8 cellular contexts compared by ENCODE assay signal in genomic region chr13:24228852-24229458, GRCh38.
DNase-seq lines count a peak whose midpoint lies in the region; ATAC-seq and TF ChIP-seq lines count a peak whose summit lies in the region.

No MANE protein-coding gene starts in this region.

- H3K27me3 ChIP-seq in endodermal cell (ENCODE audit: control insufficient read depth, insufficient read depth, low read length, poor library complexity, severe bottlenecking) = no peaks in the 10 kb centered on the region

- TF ChIP-seq CTCF in endodermal cell (conservative IDR thresholded peaks at IDR 0.05) = peak; percentile 96

- WGBS in endodermal cell (ENCODE audit: insufficient coverage in 1 of 2, insufficient read length in 1 of 2), 2 experiments = 51% methylated on average over 4 of the region's 4 CpGs; no CpG with 5 or more reads in 1 of the 2 experiments

- H3K4me1 Mint-ChIP-seq in T-cell = peaks cover 16 to 47% (median 35%) of the 10 kb centered on the region in 3 donors
- H3K4me1 Mint-ChIP-seq in endodermal cell = peaks cover 15% of the 10 kb centered on the region

- H3K9me3 ChIP-seq in endodermal cell (ENCODE audit: control insufficient read depth, low read length) = no peaks in the 10 kb centered on the region

- H3K4me3 ChIP-seq in endodermal cell (ENCODE audit: low read length) = no peak overlapping the region

- POLR2A ChIA-PET in T-cell (lab: Charles Lee) = interaction anchor here in 1 of 2 donors (0.5 to 1.3 kb wide), 3 partner anchors 25 to 74 kb away, joined by 3 read pairs; no protein-coding TSS in a partner anchor

- peak; percentile 49 for DNase-seq in stimulated activated CD4-positive, alpha-beta T cell treated with anti-CD3 and anti-CD28 coated beads, Interleukin-4, amount 100 ng/mL, for 24 hours
- DNase-seq in stimulated activated CD4-positive, alpha-beta T cell treated with anti-CD3 and anti-CD28 coated beads, Interleukin-1b, Interleukin-23, amount 100 ng/mL, for 48 hours = no peak
- DNase-seq in MV-4-11 (lab: John Stamatoyannopoulos, UW) (peak; percentile 44), T-cell (peak in 18 of 34 experiments; percentile 9 to 49 (median 30)), endodermal cell (peak; percentile 69), myocyte (ENCODE audit: low read depth) (peak; percentile 71)
- no peak for DNase-seq in stimulated activated CD8-positive, alpha-beta memory T cell treated with anti-CD3 and anti-CD28 coated beads, Interleukin-4, amount 100 ng/mL, for 48 hours

- H3K27me3 Mint-ChIP-seq in T-cell (no peaks in the 10 kb centered on the region), endodermal cell (ENCODE audit: insufficient read depth) (no peaks in the 10 kb centered on the region)

- peaks cover 4% of the 10 kb centered on the region for H3K4me1 ChIP-seq in endodermal cell (ENCODE audit: control insufficient read depth, insufficient read depth, low read length)

- no peaks in the 10 kb centered on the region for H3K36me3 ChIP-seq in endodermal cell (ENCODE audit: control insufficient read depth, insufficient read depth, low read length)

- H3K9me3 Mint-ChIP-seq in T-cell = no peaks in the 10 kb centered on the region
- H3K9me3 Mint-ChIP-seq in endodermal cell = no peaks in the 10 kb centered on the region

- CTCF ChIA-PET in T-cell (lab: Charles Lee) = interaction anchor here (0.5 to 2.5 kb wide), 33 partner anchors 9 to 310 kb away, joined by 3 to 14 read pairs (median 4); no protein-coding TSS in a partner anchor

- no peak overlapping the region for H3K9ac ChIP-seq in endodermal cell (ENCODE audit: extremely low read depth, low read length, poor library complexity, severe bottlenecking)

- no peak overlapping the region for H3K27ac Mint-ChIP-seq in T-cell
- no peak overlapping the region for H3K27ac Mint-ChIP-seq in endodermal cell

- H3K27ac ChIP-seq in endodermal cell (ENCODE audit: low read depth, low read length) = no peak overlapping the region

- H3K4me3 Mint-ChIP-seq in T-cell (no peak overlapping the region), endodermal cell (no peak overlapping the region)

- ATAC-seq in T-cell (replicated peaks in 1 of 4) (peak; percentile 38 to 66 (median 57)), HG02840 (IDR thresholded peaks at IDR 0.05; ENCODE audit: low FRiP score, unreplicated experiment) (no peak)

- H3K36me3 Mint-ChIP-seq in T-cell (no peaks in the 10 kb centered on the region), endodermal cell (ENCODE audit: low read depth) (peaks cover 12% of the 10 kb centered on the region)

Comparison
In these comparisons a context has a peak if more than half of its experiments do, and no peak if none do; other contexts are left out.
1. DNase-seq: peak in stimulated activated CD4-positive, alpha-beta T cell treated with anti-CD3 and anti-CD28 coated beads, Interleukin-4, amount 100 ng/mL, for 24 hours (single experiment), MV-4-11 (single experiment), T-cell (18 of 34), endodermal cell (single experiment) and myocyte (single experiment); none in stimulated activated CD4-positive, alpha-beta T cell treated with anti-CD3 and anti-CD28 coated beads, Interleukin-1b, Interleukin-23, amount 100 ng/mL, for 48 hours (single experiment) and stimulated activated CD8-positive, alpha-beta memory T cell treated with anti-CD3 and anti-CD28 coated beads, Interleukin-4, amount 100 ng/mL, for 48 hours (single experiment).